In genomic region chr5:138573223-138573622, GRCh38 we compare ENCODE assay signal across 1 cellular context.
TF ChIP-seq lines count a peak whose summit lies in the region.

No MANE protein-coding gene starts in this region.

TF ChIP-seq in HCT116, 20 proteins besides CTCF, POLR2A, EP300 and RAD21:
- TF ChIP-seq ATF3 (IDR thresholded peaks at IDR 0.05) (no peak), SRF (IDR thresholded peaks at IDR 0.05; ENCODE audit: low read depth) (no peak), ELF1 (IDR thresholded peaks at IDR 0.05; ENCODE audit: borderline replicate concordance, low read depth) (no peak)
- TF ChIP-seq, protein P1, sequence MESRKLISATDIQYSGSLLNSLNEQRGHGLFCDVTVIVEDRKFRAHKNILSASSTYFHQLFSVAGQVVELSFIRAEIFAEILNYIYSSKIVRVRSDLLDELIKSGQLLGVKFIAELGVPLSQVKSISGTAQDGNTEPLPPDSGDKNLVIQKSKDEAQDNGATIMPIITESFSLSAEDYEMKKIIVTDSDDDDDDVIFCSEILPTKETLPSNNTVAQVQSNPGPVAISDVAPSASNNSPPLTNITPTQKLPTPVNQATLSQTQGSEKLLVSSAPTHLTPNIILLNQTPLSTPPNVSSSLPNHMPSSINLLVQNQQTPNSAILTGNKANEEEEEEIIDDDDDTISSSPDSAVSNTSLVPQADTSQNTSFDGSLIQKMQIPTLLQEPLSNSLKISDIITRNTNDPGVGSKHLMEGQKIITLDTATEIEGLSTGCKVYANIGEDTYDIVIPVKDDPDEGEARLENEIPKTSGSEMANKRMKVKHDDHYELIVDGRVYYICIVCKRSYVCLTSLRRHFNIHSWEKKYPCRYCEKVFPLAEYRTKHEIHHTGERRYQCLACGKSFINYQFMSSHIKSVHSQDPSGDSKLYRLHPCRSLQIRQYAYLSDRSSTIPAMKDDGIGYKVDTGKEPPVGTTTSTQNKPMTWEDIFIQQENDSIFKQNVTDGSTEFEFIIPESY (IDR thresholded peaks at IDR 0.05; ENCODE audit: extremely low read depth, insufficient replicate concordance, low read length) = no peak
